Comparison of ENCODE assay signal across 8 cellular contexts in the genomic region with DNA sequence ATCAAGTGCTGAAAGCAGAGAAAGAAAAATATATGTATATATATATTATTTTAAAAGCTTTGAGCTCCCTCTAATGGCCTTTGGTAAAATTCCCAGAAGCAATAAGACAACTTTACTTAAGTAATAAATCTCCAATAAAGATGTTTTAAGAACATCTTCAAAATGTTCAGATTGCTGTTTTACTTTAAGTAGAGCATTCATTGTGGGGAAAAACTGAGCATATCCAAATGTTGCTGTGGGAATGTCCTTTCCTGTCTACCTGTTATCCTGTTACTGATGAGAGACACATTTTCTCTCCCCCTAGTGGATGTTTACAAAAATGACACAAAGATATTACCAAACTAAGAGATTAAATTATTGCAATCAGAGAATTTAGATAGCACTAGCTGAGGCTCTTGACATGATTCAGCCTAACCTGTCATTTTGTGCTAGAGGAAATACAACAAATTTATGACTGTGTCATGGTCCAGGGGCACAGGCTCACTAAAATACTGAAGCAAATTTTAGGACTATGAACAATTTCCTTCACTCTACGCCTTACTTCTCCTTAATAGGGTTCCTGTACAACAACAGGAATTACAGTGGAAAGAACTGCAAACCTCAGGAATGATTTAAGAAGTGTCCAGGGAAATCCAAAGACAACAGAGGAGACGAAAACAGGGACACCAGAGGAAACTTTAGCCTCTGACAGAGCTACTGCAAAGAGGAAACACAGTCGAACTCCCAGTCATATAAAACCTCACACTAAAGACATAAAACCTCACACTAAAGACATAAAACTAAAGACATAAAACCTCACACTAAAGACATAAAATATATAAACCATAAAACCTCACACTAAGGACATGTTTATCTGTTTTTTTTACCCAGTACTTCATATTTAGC. TPM values are rescaled to one million over a fixed set of nuclear protein-coding genes. Genes with fewer than 3 reads are reported as not detected.
A peak's percentile ranks its signal among the peaks of the same experiment; 100 is the strongest.
DNase-seq lines count a peak whose midpoint lies in the region; ATAC-seq, FAIRE-seq and TF ChIP-seq lines count a peak whose summit lies in the region.

No MANE protein-coding gene starts in this region.

- peak; percentile 97 for TF ChIP-seq CTCF in DOHH2 (IDR thresholded peaks at IDR 0.05; ENCODE audit: low read depth, low read length, poor library complexity, severe bottlenecking)
- peak; percentile 62 for TF ChIP-seq CTCF in brain microvascular endothelial cell (IDR thresholded peaks at IDR 0.05; ENCODE audit: low read depth, low read length, missing control alignments)
- TF ChIP-seq CTCF in HepG2 (CRISPR knock-in tag; IDR thresholded peaks at IDR 0.05) = peak; percentile 63

- POLR2A ChIA-PET in HepG2 (lab: Yijun Ruan, JAX) = no interaction called here

- TF ChIP-seq POLR2A in HepG2 (IDR thresholded peaks at IDR 0.05; ENCODE audit: insufficient read depth in 1 of 2, low read depth in 2 of 2, low read length in 2 of 2) = no peak

- no peak for TF ChIP-seq EP300 in HepG2 (IDR thresholded peaks at IDR 0.05; ENCODE audit: low read depth in 2 of 2, low read length in 2 of 2)
- no peak for TF ChIP-seq EP300 in HepG2 (CRISPR knock-in tag; IDR thresholded peaks at IDR 0.05; ENCODE audit: borderline replicate concordance)

- no TSS peak for BruUV-seq in HepG2 (replicated peaks; lab: Mats Ljungman, UMichigan)

- ATAC-seq in GM19351 (IDR thresholded peaks at IDR 0.05; ENCODE audit: unreplicated experiment) (peak; percentile 88), HG03378 (IDR thresholded peaks at IDR 0.05; ENCODE audit: unreplicated experiment) (peak; percentile 81), HepG2 (peak; percentile 71)

- DNase-seq in NCI-H69 (lab: John Stamatoyannopoulos, UW) (peak; percentile 77), brain microvascular endothelial cell (peak; percentile 4), HepG2 (ENCODE audit: low spot score) (peak; percentile 30), nucleus accumbens (lab: John Stamatoyannopoulos, UW) (no peak)
- DNase-seq in activated CD4-positive, alpha-beta T cell treated with anti-CD3 and anti-CD28 coated beads for 1 hour = no peak

- H3K27ac ChIP-seq in DOHH2 (ENCODE audit: low read depth, low read length) (no peak overlapping the region), brain microvascular endothelial cell (no peak overlapping the region), HepG2 (ENCODE audit: extremely low read length, insufficient read depth, low read length) (no peak overlapping the region)

- 35% methylated on average over 3 of the region's 3 CpGs for WGBS in HepG2 (ENCODE audit: low lambda C conversion rate)

- intact Hi-C loops in HepG2 (cut with micrococcal nuclease; ENCODE audit: unreplicated experiment) = loop anchor here (1.0 kb wide), 1 partner anchor 203 kb away; a partner anchor contains a TSS

- H3K9me2 ChIP-seq in DOHH2 (replicated peaks; ENCODE audit: control insufficient read depth, low read length) = no peaks in the 10 kb centered on the region

- no peaks in the 10 kb centered on the region for H3K9me3 ChIP-seq in DOHH2 (ENCODE audit: control insufficient read depth, insufficient read depth, low read length)
- H3K9me3 ChIP-seq in HepG2 (ENCODE audit: low read length) = no peaks in the 10 kb centered on the region

- H3K79me2 ChIP-seq in DOHH2 (ENCODE audit: control insufficient read depth, low read length) = no peaks in the 10 kb centered on the region
- H3K79me2 ChIP-seq in HepG2 (ENCODE audit: insufficient read depth, low read length) = no peaks in the 10 kb centered on the region

- H3K4me2 ChIP-seq in DOHH2 (ENCODE audit: low read length) = no peak overlapping the region
- H3K4me2 ChIP-seq in HepG2 (ENCODE audit: low read depth, low read length) = no peak overlapping the region

- H3K4me3 ChIP-seq in DOHH2 (ENCODE audit: low read length) (no peak overlapping the region), brain microvascular endothelial cell (ENCODE audit: low read depth, low read length) (no peak overlapping the region), HepG2 (replicated peaks in 1 of 3; ENCODE audit: insufficient read depth in 1 of 3, low read depth in 2 of 3, low read length in 3 of 3) (no peak overlapping the region)

- H3K27me3 ChIP-seq in DOHH2 (ENCODE audit: control insufficient read depth, low read length) = peaks cover 11% of the 10 kb centered on the region; the same call in 1 of the 2 replicates
- no peaks in the 10 kb centered on the region for H3K27me3 ChIP-seq in brain microvascular endothelial cell (replicated peaks)
- H3K27me3 ChIP-seq in HepG2 (ENCODE audit: control insufficient read depth in 1 of 2, insufficient read depth in 2 of 2, low read length in 2 of 2) = no peaks in the 10 kb centered on the region

- peak; percentile 68 for FAIRE-seq in HepG2 (lab: Jason Lieb, UNC)

- H2AFZ ChIP-seq in HepG2 (ENCODE audit: low read length) = no peak overlapping the region

- H3F3A ChIP-seq in DOHH2 (ENCODE audit: control insufficient read depth, insufficient read depth) = no peaks in the 10 kb centered on the region

- CTCF ChIA-PET in HepG2 (lab: Yijun Ruan, JAX; ENCODE audit: low intra/inter-chr PET ratio, low total read pairs) = interaction anchor here (1.5 kb wide), 1 partner anchor 203 kb away, joined by 19 read pairs; a partner anchor contains a TSS

- H3K4me1 ChIP-seq in DOHH2 (ENCODE audit: control insufficient read depth, low read length) (no peaks in the 10 kb centered on the region), HepG2 (ENCODE audit: insufficient read depth, low read length) (no peaks in the 10 kb centered on the region)

- TF ChIP-seq RAD21 in HepG2 (CRISPR knock-in tag; IDR thresholded peaks at IDR 0.05) = 0 out of 2 replicates have a peak, but pooled peaks have one; percentile 28

- H4K20me1 ChIP-seq in DOHH2 (ENCODE audit: control insufficient read depth, insufficient read depth, low read depth, low read length) (no peaks in the 10 kb centered on the region), HepG2 (ENCODE audit: insufficient read depth, low read length) (no peaks in the 10 kb centered on the region)

- in situ Hi-C loops in brain microvascular endothelial cell (cut with HindIII; ENCODE audit: low pct_ligation_motif_present, low sequenced_read_pairs) = no loop called here
- in situ Hi-C loops in HepG2 (cut with HindIII; ENCODE audit: extremely low pct_ligation_motif_present, low pct_unique_long_range_greater_than_20kb) = loop anchor here (5.0 kb wide), 1 partner anchor 201 kb away; a partner anchor contains a TSS

- no peak overlapping the region for H3K9ac ChIP-seq in HepG2 (ENCODE audit: insufficient read depth, low read depth, low read length)

- no peaks in the 10 kb centered on the region for H3K36me3 ChIP-seq in DOHH2 (ENCODE audit: control insufficient read depth, low read length)
- no peaks in the 10 kb centered on the region for H3K36me3 ChIP-seq in brain microvascular endothelial cell (replicated peaks)
- no peaks in the 10 kb centered on the region for H3K36me3 ChIP-seq in HepG2 (replicated peaks in 1 of 2; ENCODE audit: control insufficient read depth in 1 of 2, insufficient read depth in 2 of 2, low read length in 2 of 2)

TF ChIP-seq in HepG2, 621 proteins besides CTCF, POLR2A, EP300 and RAD21 (continues in another document):
- TF ChIP-seq, protein P1, sequence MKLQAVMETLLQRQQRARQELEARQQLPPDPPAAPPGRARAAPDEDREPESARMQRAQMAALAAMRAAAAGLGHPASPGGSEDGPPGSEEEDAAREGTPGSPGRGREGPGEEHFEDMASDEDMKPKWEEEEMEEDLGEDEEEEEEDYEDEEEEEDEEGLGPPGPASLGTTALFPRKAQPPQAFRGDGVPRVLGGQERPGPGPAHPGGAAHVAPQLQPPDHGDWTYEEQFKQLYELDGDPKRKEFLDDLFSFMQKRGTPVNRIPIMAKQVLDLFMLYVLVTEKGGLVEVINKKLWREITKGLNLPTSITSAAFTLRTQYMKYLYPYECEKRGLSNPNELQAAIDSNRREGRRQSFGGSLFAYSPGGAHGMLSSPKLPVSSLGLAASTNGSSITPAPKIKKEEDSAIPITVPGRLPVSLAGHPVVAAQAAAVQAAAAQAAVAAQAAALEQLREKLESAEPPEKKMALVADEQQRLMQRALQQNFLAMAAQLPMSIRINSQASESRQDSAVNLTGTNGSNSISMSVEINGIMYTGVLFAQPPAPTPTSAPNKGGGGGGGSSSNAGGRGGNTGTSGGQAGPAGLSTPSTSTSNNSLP (IDR thresholded peaks at IDR 0.05; ENCODE audit: low read depth, low read length) = peak; percentile 32; the same call in 1 of the 2 replicates
- TF ChIP-seq, protein P2, sequence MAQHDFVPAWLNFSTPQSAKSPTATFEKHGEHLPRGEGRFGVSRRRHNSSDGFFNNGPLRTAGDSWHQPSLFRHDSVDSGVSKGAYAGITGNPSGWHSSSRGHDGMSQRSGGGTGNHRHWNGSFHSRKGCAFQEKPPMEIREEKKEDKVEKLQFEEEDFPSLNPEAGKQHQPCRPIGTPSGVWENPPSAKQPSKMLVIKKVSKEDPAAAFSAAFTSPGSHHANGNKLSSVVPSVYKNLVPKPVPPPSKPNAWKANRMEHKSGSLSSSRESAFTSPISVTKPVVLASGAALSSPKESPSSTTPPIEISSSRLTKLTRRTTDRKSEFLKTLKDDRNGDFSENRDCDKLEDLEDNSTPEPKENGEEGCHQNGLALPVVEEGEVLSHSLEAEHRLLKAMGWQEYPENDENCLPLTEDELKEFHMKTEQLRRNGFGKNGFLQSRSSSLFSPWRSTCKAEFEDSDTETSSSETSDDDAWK (CRISPR knock-in tag; IDR thresholded peaks at IDR 0.05) = no peak

RNA-seq across cellular contexts. Expression of a gene that starts 24.3 kb away (rescaled TPM):
- 51.9 and 86.7 TPM in 2 replicates for total RNA-seq in HepG2 (2016; rRNA removed; fragmentation: Illumina TruSeq; extraction: Trizol)
- 6.9 and 8.1 TPM in 2 replicates for total RNA-seq in HepG2 (2016; cell fraction: cytosol; rRNA removed; fragmentation: Illumina TruSeq; extraction: Trizol; ENCODE audit: low read depth)
- total RNA-seq in HepG2 (2016; cell fraction: insoluble cytoplasmic fraction; rRNA removed; fragmentation: Illumina TruSeq; extraction: Trizol) = 54.9 and 90.6 TPM in 2 replicates
- 21.7 and 24.5 TPM in 2 replicates for total RNA-seq in HepG2 (2016; cell fraction: membrane; rRNA removed; fragmentation: Illumina TruSeq; extraction: Trizol)
- total RNA-seq in HepG2 (2016; cell fraction: nucleus; rRNA removed; fragmentation: Illumina TruSeq; extraction: Trizol) = 52.8 and 60.1 TPM in 2 replicates
- polyA plus RNA-seq in HepG2 (2011; rRNA removed) = 35.6 and 48.5 TPM in 2 replicates
- 30.9 and 35.4 TPM in 2 replicates for polyA plus RNA-seq in HepG2 (2011; cell fraction: cytosol; rRNA removed)
- polyA plus RNA-seq in HepG2 (2011; cell fraction: nucleus; rRNA removed) = 30.6 and 35.0 TPM in 2 replicates
- polyA plus RNA-seq in HepG2 (2012) = 33.3 and 37.5 TPM in 2 replicates
- 4.3 and 4.4 TPM in 2 replicates for polyA plus RNA-seq in HepG2 (2016; cell fraction: cytosol; fragmentation: Illumina TruSeq; extraction: Trizol; ENCODE audit: low read depth)
- 82.0 and 92.5 TPM in 2 replicates for polyA plus RNA-seq in HepG2 (2016; cell fraction: insoluble cytoplasmic fraction; fragmentation: Illumina TruSeq; extraction: Trizol; ENCODE audit: low read depth)
- polyA plus RNA-seq in HepG2 (2016; cell fraction: membrane; fragmentation: Illumina TruSeq; extraction: Trizol; ENCODE audit: low read depth) = 10.4 and 12.0 TPM in 2 replicates
- 56.8 and 58.4 TPM in 2 replicates for polyA plus RNA-seq in HepG2 (2016; cell fraction: nucleus; fragmentation: Illumina TruSeq; extraction: Trizol; ENCODE audit: insufficient read depth, low read depth)
- 104 and 160 TPM in 2 replicates for polyA minus RNA-seq in HepG2 (2011; rRNA and poly(A)+ RNA removed; ENCODE audit: low replicate concordance)
- 50.1 and 53.5 TPM in 2 replicates for polyA minus RNA-seq in HepG2 (2011; cell fraction: cytosol; rRNA and poly(A)+ RNA removed)
- 87.8 and 115 TPM in 2 replicates for polyA minus RNA-seq in HepG2 (2011; cell fraction: nucleus; rRNA and poly(A)+ RNA removed)

Comparison
In these comparisons a context has a peak if more than half of its experiments do, and no peak if none do; other contexts are left out.
1. DNase-seq: peak in NCI-H69 (single experiment), brain microvascular endothelial cell (single experiment) and HepG2 (single experiment); none in activated CD4-positive, alpha-beta T cell treated with anti-CD3 and anti-CD28 coated beads for 1 hour (single experiment) and nucleus accumbens (0 of 56).
2. Peak in every context shown above with its lines, with median percentiles within 50 percentile points of each other: CTCF ChIP-seq and ATAC-seq.